Comparison of ENCODE assay signal across 15 cellular contexts in the genomic region with DNA sequence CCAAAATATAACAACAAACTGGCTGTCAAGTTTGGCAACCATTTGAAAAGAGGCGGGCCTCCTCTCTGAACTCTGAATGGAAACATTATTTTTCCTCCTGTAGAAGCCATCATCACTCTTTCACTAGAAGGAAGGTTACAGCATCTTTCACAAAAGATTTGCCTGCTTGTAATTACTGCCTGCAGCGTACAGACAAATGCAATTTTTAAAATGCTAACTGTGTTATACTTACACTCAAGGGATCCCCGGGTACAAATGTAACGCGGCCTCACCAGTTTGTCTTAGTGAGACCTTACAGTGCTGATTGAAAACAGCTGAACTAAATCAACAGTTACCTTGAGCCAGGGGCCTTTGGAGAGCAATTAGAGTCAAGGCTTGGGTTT.
DNase-seq lines count a peak whose midpoint lies in the region; ATAC-seq and TF ChIP-seq lines count a peak whose summit lies in the region.
"Had no signal": no experiment of that assay in that cellular context is flagged by ENCODE, and none has a peak within 500 bp of the region (broad histone marks: within the 10 kb centered on the region; RNA-seq: fewer than 3 reads in every experiment).

No MANE protein-coding gene starts in this region.

- DNase-seq in right cardiac atrium (peak in 2 of 3 donors; percentile 37 to 60), substantia nigra (lab: John Stamatoyannopoulos, UW) (no peak), posterior vena cava (ENCODE audit: low spot score) (no peak)
- no peak for DNase-seq in stimulated activated CD8-positive, alpha-beta memory T cell treated with anti-CD3 and anti-CD28 coated beads, Interleukin-4, amount 100 ng/mL, for 48 hours
- DNase-seq: activated naive CD4-positive, alpha-beta T cell; DND-41; NCI-H82; SIG-M5 had no signal

- H3K9me3 ChIP-seq in HEK293 (ENCODE audit: control insufficient read depth, insufficient read depth, low read depth, low read length) (no peaks in the 10 kb centered on the region), right cardiac atrium (ENCODE audit: control insufficient read depth, low read length) (no peaks in the 10 kb centered on the region), skeletal muscle tissue (ENCODE audit: control insufficient read depth in 3 of 3, low read length in 3 of 3) (no peaks in the 10 kb centered on the region)
- H3K9me3 ChIP-seq: BLaER1 treated with 17β-estradiol and CSF1 and Interleukin-3, amounts not matched to agents 10 nM and 100 nM had no signal

- TF ChIP-seq CTCF in HEK293 (tag by site-specific recombination; IDR thresholded peaks at IDR 0.05) (no peak), VCaP (conservative IDR thresholded peaks at IDR 0.05) (no peak)

- ATAC-seq in right cardiac atrium (peak in 1 of 2 donors; percentile 70), HG02623 (IDR thresholded peaks at IDR 0.05; ENCODE audit: unreplicated experiment) (no peak)

- intact Hi-C loops in right cardiac atrium (cut with DNase I) = no loop called here
- intact Hi-C loops in posterior vena cava (cut with DNase I) = no loop called here

- WGBS in right cardiac atrium = 51% methylated on average over 5 of the region's 5 CpGs

- CTCF ChIA-PET in HEK293 (lab: Yijun Ruan, JAX) = no interaction called here

- POLR2A ChIA-PET in HEK293 (lab: Yijun Ruan, JAX) = no interaction called here

- no peaks in the 10 kb centered on the region for H3K36me3 ChIP-seq in HEK293 (ENCODE audit: control insufficient read depth in 2 of 2, insufficient read depth in 1 of 2, low read length in 2 of 2)
- H3K36me3 ChIP-seq in skeletal muscle tissue (ENCODE audit: control insufficient read depth in 3 of 3, insufficient read depth in 3 of 3, low read length in 3 of 3) = no peaks in the 10 kb centered on the region
- H3K36me3 ChIP-seq: BLaER1 treated with 17β-estradiol and CSF1 and Interleukin-3, amounts not matched to agents 10 nM and 100 nM; cardiac muscle cell; neural progenitor cell had no signal

- no peak overlapping the region for H3K9ac ChIP-seq in skeletal muscle tissue (ENCODE audit: low read depth in 1 of 3, low read length in 3 of 3)
- H3K9ac ChIP-seq: BLaER1 treated with 17β-estradiol and CSF1 and Interleukin-3, amounts not matched to agents 10 nM and 100 nM; neural progenitor cell had no signal

- H3K4me3 ChIP-seq in HEK293 (ENCODE audit: low read depth, low read length) = no peak overlapping the region
- H3K4me3 ChIP-seq in right cardiac atrium (ENCODE audit: low read length) = no peak overlapping the region
- no peak overlapping the region for H3K4me3 ChIP-seq in skeletal muscle tissue (ENCODE audit: low read length in 3 of 3)
- H3K4me3 ChIP-seq: BLaER1 treated with 17β-estradiol and CSF1 and Interleukin-3, amounts not matched to agents 10 nM and 100 nM; cardiac muscle cell; neural progenitor cell had no signal

- H3K27ac ChIP-seq in HEK293 (ENCODE audit: extremely low read depth, low read depth, low read length) (peak overlapping the region; percentile 76; the same call in 1 of the 2 replicates), VCaP (peak overlapping the region; percentile 51), right cardiac atrium (ENCODE audit: low read length) (peak overlapping the region; percentile 77), skeletal muscle tissue (ENCODE audit: low read depth, low read length) (peak overlapping the region; percentile 67), substantia nigra (ENCODE audit: low read depth, low read length, poor library complexity, severe bottlenecking) (no peak overlapping the region)
- H3K27ac ChIP-seq: BLaER1 treated with 17β-estradiol and CSF1 and Interleukin-3, amounts not matched to agents 10 nM and 100 nM; cardiac muscle cell; neural progenitor cell had no signal

- no peaks in the 10 kb centered on the region for H3K27me3 ChIP-seq in right cardiac atrium (ENCODE audit: control insufficient read depth, insufficient read depth)
- no peaks in the 10 kb centered on the region for H3K27me3 ChIP-seq in skeletal muscle tissue (ENCODE audit: control insufficient read depth in 3 of 3, insufficient read depth in 3 of 3, low read length in 3 of 3)
- H3K27me3 ChIP-seq: BLaER1 treated with 17β-estradiol and CSF1 and Interleukin-3, amounts not matched to agents 10 nM and 100 nM; neural progenitor cell had no signal

- H3K4me1 ChIP-seq in HEK293 (ENCODE audit: control insufficient read depth, insufficient read depth, low read length) = peaks cover 19% of the 10 kb centered on the region; the same call in 1 of the 2 replicates
- peaks cover 2% of the 10 kb centered on the region for H3K4me1 ChIP-seq in right cardiac atrium (ENCODE audit: control insufficient read depth, insufficient read depth, low read length)
- peaks cover 19 to 20% (median 19%) of the 10 kb centered on the region in 3 donors for H3K4me1 ChIP-seq in skeletal muscle tissue (ENCODE audit: control insufficient read depth in 3 of 3, insufficient read depth in 3 of 3, low read length in 3 of 3)

TF ChIP-seq in HEK293, 187 proteins besides CTCF, POLR2A, EP300 and RAD21:
- TF ChIP-seq, protein P1, sequence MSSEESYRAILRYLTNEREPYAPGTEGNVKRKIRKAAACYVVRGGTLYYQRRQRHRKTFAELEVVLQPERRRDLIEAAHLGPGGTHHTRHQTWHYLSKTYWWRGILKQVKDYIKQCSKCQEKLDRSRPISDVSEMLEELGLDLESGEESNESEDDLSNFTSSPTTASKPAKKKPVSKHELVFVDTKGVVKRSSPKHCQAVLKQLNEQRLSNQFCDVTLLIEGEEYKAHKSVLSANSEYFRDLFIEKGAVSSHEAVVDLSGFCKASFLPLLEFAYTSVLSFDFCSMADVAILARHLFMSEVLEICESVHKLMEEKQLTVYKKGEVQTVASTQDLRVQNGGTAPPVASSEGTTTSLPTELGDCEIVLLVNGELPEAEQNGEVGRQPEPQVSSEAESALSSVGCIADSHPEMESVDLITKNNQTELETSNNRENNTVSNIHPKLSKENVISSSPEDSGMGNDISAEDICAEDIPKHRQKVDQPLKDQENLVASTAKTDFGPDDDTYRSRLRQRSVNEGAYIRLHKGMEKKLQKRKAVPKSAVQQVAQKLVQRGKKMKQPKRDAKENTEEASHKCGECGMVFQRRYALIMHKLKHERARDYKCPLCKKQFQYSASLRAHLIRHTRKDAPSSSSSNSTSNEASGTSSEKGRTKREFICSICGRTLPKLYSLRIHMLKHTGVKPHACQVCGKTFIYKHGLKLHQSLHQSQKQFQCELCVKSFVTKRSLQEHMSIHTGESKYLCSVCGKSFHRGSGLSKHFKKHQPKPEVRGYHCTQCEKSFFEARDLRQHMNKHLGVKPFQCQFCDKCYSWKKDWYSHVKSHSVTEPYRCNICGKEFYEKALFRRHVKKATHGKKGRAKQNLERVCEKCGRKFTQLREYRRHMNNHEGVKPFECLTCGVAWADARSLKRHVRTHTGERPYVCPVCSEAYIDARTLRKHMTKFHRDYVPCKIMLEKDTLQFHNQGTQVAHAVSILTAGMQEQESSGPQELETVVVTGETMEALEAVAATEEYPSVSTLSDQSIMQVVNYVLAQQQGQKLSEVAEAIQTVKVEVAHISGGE (tag by site-specific recombination; conservative IDR thresholded peaks at IDR 0.05; ENCODE audit: low read depth) = no peak
- TF ChIP-seq, protein P2, sequence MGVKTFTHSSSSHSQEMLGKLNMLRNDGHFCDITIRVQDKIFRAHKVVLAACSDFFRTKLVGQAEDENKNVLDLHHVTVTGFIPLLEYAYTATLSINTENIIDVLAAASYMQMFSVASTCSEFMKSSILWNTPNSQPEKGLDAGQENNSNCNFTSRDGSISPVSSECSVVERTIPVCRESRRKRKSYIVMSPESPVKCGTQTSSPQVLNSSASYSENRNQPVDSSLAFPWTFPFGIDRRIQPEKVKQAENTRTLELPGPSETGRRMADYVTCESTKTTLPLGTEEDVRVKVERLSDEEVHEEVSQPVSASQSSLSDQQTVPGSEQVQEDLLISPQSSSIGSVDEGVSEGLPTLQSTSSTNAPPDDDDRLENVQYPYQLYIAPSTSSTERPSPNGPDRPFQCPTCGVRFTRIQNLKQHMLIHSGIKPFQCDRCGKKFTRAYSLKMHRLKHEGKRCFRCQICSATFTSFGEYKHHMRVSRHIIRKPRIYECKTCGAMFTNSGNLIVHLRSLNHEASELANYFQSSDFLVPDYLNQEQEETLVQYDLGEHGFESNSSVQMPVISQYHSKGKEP (tag by site-specific recombination; IDR thresholded peaks at IDR 0.05) = peak; percentile 73
- peak; percentile 47; the same call in 1 of the 2 replicates for TF ChIP-seq SCRT2 (tag by site-specific recombination; IDR thresholded peaks at IDR 0.05)

Comparison
In these comparisons a context has a peak if more than half of its experiments do, and no peak if none do; other contexts are left out.
1. DNase-seq: peak in right cardiac atrium (2 of 3); none in substantia nigra (0 of 49), posterior vena cava (single experiment) and stimulated activated CD8-positive, alpha-beta memory T cell treated with anti-CD3 and anti-CD28 coated beads, Interleukin-4, amount 100 ng/mL, for 48 hours (single experiment).